8 cellular contexts compared by ENCODE assay signal in the genomic region with DNA sequence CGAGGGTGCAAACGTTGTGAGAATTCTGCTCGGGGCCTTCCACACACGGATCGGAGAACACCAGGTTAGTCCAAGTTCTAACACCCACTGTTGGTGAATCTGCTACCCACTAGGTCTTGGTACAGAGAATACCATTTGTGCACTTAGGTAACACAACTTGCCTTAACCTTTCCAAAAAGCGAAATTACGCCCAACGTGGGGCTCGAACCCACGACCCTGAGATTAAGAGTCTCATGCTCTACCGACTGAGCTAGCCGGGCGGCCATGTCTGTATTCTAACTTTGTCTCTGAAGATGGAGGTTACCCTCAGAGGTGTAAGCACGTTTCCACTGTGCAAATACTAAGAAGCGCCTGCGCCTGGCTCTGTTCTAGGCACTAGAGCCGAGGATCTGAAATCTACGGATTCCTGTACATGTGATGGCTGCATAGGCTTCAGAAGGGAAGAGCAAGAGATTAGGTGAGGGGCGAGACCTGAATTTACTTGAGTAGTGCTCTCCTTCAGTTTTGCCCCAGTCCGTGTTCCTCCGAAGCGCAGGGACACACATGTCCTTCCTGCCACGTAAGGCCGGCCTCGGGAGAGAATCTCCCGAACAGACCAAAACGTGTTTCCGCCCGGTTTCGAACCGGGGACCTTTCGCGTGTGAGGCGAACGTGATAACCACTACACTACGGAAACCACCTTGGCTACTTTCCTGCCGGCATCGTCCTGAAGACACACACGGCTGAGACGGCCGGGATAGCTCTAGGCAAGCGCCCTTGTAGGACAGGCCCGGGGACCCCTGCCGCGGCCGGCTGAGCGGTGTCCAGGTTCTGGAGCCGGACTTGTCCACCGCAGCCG. TPM values are rescaled to one million over a fixed set of nuclear protein-coding genes. Genes with fewer than 3 reads are reported as not detected.
DNase-seq lines count a peak whose midpoint lies in the region; ATAC-seq and TF ChIP-seq lines count a peak whose summit lies in the region.

No MANE protein-coding gene starts in this region.

- peaks cover 58% of the 10 kb centered on the region for H3K4me1 ChIP-seq in DND-41 (ENCODE audit: insufficient read depth, low read length)
- no peaks in the 10 kb centered on the region for H3K4me1 ChIP-seq in urinary bladder (ENCODE audit: insufficient read depth)

- peaks cover 7% of the 10 kb centered on the region for H3K36me3 Mint-ChIP-seq in progenitor cell of endocrine pancreas (ENCODE audit: insufficient read depth)

- peak; percentile 26 for TF ChIP-seq POLR2A in NB4 (IDR thresholded peaks at IDR 0.05; ENCODE audit: extremely low read depth, insufficient read length)

- intact Hi-C loops in Right ventricle myocardium inferior (cut with DNase I), result loop anchor here (1.0 kb wide), 2 partner anchors 15 to 34 kb away; no protein-coding TSS in a partner anchor

- H3K27me3 ChIP-seq in DND-41 (ENCODE audit: insufficient read depth, low read length, poor library complexity) (no peaks in the 10 kb centered on the region), H7 (ENCODE audit: control insufficient read depth, insufficient read depth, low read length) (peaks cover 4% of the 10 kb centered on the region; the same call in 1 of the 2 replicates)

- peaks cover 17% of the 10 kb centered on the region for H3K4me1 Mint-ChIP-seq in progenitor cell of endocrine pancreas (ENCODE audit: low read depth)

- no peaks in the 10 kb centered on the region for H3K9me3 ChIP-seq in DND-41 (ENCODE audit: insufficient read depth, low read length, severe bottlenecking)

- peak overlapping the region; percentile 88 for H3K27ac ChIP-seq in DND-41 (ENCODE audit: low read length)
- H3K27ac ChIP-seq in urinary bladder (ENCODE audit: low read depth), result peak overlapping the region; percentile 96

- H3K9ac ChIP-seq in DND-41 (ENCODE audit: low read depth, low read length), result peak overlapping the region; percentile 79

- peak overlapping the region; percentile 75 for H2AFZ ChIP-seq in DND-41 (ENCODE audit: low read depth, low read length)

- ATAC-seq in DND-41 (ENCODE audit: insufficient read depth, low read depth), result peak; percentile 46
- ATAC-seq in Right ventricle myocardium inferior, result peak; percentile 66

- WGBS in urinary bladder, result 4% methylated on average over 50 of the region's 50 CpGs

- H3K27ac Mint-ChIP-seq in progenitor cell of endocrine pancreas, result peak overlapping the region; percentile 100

- H3K4me3 ChIP-seq in DND-41 (ENCODE audit: low read depth in 1 of 2, low read length in 2 of 2) (peak overlapping the region; percentile 50 to 85; a peak in 3 of 4 replicates), H7 (ENCODE audit: insufficient read depth, low read depth, low read length) (peak overlapping the region; percentile 90), NB4 (ENCODE audit: low read depth, low read length) (peak overlapping the region; percentile 70), urinary bladder (ENCODE audit: low read depth, low read length) (peak overlapping the region; percentile 60)

- no peaks in the 10 kb centered on the region for H4K20me1 ChIP-seq in DND-41 (ENCODE audit: insufficient read depth, low read length)

- peak; percentile 94 for DNase-seq in DND-41
- DNase-seq in H7, result peak; percentile 86
- peak; percentile 96 for DNase-seq in NB4 (ENCODE audit: low read depth)
- peak; percentile 99 for DNase-seq in activated effector memory CD4-positive, alpha-beta T cell treated with anti-CD3 and anti-CD28 coated beads, Interleukin-2, amount 50 U/mL, for 16 hours
- DNase-seq in Right ventricle myocardium inferior (ENCODE audit: missing footprints), result peak; percentile 89
- DNase-seq in progenitor cell of endocrine pancreas (ENCODE audit: low spot score, unreplicated experiment), result peak; percentile 94
- no peak for DNase-seq in NCI-H748 treated with DMSO at 0.1 percent for 48 hours (lab: John Stamatoyannopoulos, UW)

- peaks cover 25% of the 10 kb centered on the region for H3K27me3 Mint-ChIP-seq in progenitor cell of endocrine pancreas

- no peaks in the 10 kb centered on the region for H3K9me3 Mint-ChIP-seq in progenitor cell of endocrine pancreas (ENCODE audit: low read depth)

- peak overlapping the region; percentile 98 for H3K4me2 ChIP-seq in DND-41 (ENCODE audit: insufficient read depth, low read length)

- peak overlapping the region; percentile 98 for H3K4me3 Mint-ChIP-seq in progenitor cell of endocrine pancreas (ENCODE audit: low read depth)

- H3K79me2 ChIP-seq in DND-41 (ENCODE audit: insufficient read depth, low read length), result peaks cover 30% of the 10 kb centered on the region

- H3K36me3 ChIP-seq in DND-41 (ENCODE audit: insufficient read depth, low read length) (peaks cover 6% of the 10 kb centered on the region), H7 (replicated peaks; ENCODE audit: control insufficient read depth, insufficient read depth, low read length) (peaks cover 3% of the 10 kb centered on the region), urinary bladder (ENCODE audit: insufficient read depth) (no peaks in the 10 kb centered on the region)

- TF ChIP-seq CTCF in DND-41 (IDR thresholded peaks at IDR 0.05; ENCODE audit: borderline replicate concordance, extremely low read depth, low read length, poor library complexity, severe bottlenecking) (no peak), NB4 (IDR thresholded peaks at IDR 0.05; ENCODE audit: low read depth, low read length) (no peak), progenitor cell of endocrine pancreas (IDR thresholded peaks at IDR 0.05; ENCODE audit: unreplicated experiment) (no peak)

RNA-seq across cellular contexts. Expression of gene TRIM41, which starts 1.1 kb away (rescaled TPM):
- 13.6 and 19.8 TPM in 2 replicates for total RNA-seq in H7 (2014; rRNA removed; shearing (Covaris generic))
- total RNA-seq in Right ventricle myocardium inferior, result 20.9 TPM
- 37.4 and 37.6 TPM in 2 replicates for total RNA-seq in progenitor cell of endocrine pancreas
- total RNA-seq in urinary bladder, result 8.8 TPM
- 20.6 TPM for polyA plus RNA-seq in urinary bladder

RNA-seq across cellular contexts. Expression of gene TRIM7, which starts 17.0 kb away (rescaled TPM):
- 0.07 and 0.92 TPM in 2 replicates for total RNA-seq in H7 (2014; rRNA removed; shearing (Covaris generic))
- total RNA-seq in Right ventricle myocardium inferior (14.4 TPM), progenitor cell of endocrine pancreas (not detected in 2 replicates), urinary bladder (1.2 TPM)
- polyA plus RNA-seq in urinary bladder, result 3.7 TPM

RNA-seq across cellular contexts. Expression of gene RACK1, which starts 21.7 kb away (rescaled TPM):
- total RNA-seq in H7 (2014; rRNA removed; shearing (Covaris generic)), result 5,491 and 6,126 TPM in 2 replicates
- total RNA-seq in Right ventricle myocardium inferior, result 693 TPM
- 1,813 and 1,855 TPM in 2 replicates for total RNA-seq in progenitor cell of endocrine pancreas
- 2,993 TPM for total RNA-seq in urinary bladder
- 2,408 TPM for polyA plus RNA-seq in urinary bladder

RNA-seq across cellular contexts. Expression of gene TRIM52, which starts 38.9 kb away (rescaled TPM):
- 1.9 and 2.4 TPM in 2 replicates for total RNA-seq in H7 (2014; rRNA removed; shearing (Covaris generic))
- 9.2 TPM for total RNA-seq in Right ventricle myocardium inferior
- total RNA-seq in progenitor cell of endocrine pancreas, result 10.7 and 12.3 TPM in 2 replicates
- total RNA-seq in urinary bladder, result 14.1 TPM
- 13.8 TPM for polyA plus RNA-seq in urinary bladder
